8 cellular contexts compared by ENCODE assay signal in genomic region chr5:60522299-60522915, GRCh38.
DNase-seq lines count a peak whose midpoint lies in the region; ATAC-seq and TF ChIP-seq lines count a peak whose summit lies in the region.

No MANE protein-coding gene starts in this region.

- peaks cover 12% of the 10 kb centered on the region for H3K4me1 ChIP-seq in Loucy (ENCODE audit: insufficient read depth, low read length, poor library complexity, severe bottlenecking)
- peaks cover 25% of the 10 kb centered on the region for H3K4me1 ChIP-seq in mesodermal cell (ENCODE audit: control insufficient read depth, insufficient read depth, low read length, poor library complexity, severe bottlenecking)

- H3K27ac Mint-ChIP-seq in HFFc6 = no peak overlapping the region

- no peaks in the 10 kb centered on the region for H3K27me3 ChIP-seq in Loucy (ENCODE audit: insufficient read depth, low read length, poor library complexity, severe bottlenecking)

- no peaks in the 10 kb centered on the region for H3K4me1 Mint-ChIP-seq in HFFc6 (ENCODE audit: low read depth)

- H3K27me3 Mint-ChIP-seq in HFFc6 (ENCODE audit: insufficient read depth) = peaks cover 4% of the 10 kb centered on the region

- no peaks in the 10 kb centered on the region for H3K79me2 ChIP-seq in Loucy (ENCODE audit: insufficient read depth, low read length)

- H3K36me3 ChIP-seq in Loucy (ENCODE audit: insufficient read depth, low read length) (no peaks in the 10 kb centered on the region), mesodermal cell (ENCODE audit: control insufficient read depth, insufficient read depth, low read length) (no peaks in the 10 kb centered on the region)

- peak overlapping the region; percentile 18; the same call in 1 of the 2 replicates for H2AFZ ChIP-seq in Loucy (ENCODE audit: low read length)

- WGBS in mesodermal cell (ENCODE audit: insufficient coverage in 2 of 2), 2 experiments = 88 to 95% methylated on average over 3 to 4 of the region's 4 CpGs

- no peak overlapping the region for H3K9ac ChIP-seq in Loucy (ENCODE audit: low read depth, low read length, poor library complexity, severe bottlenecking)

- H3K9me3 ChIP-seq in Loucy (ENCODE audit: insufficient read depth, low read depth, low read length) = no peaks in the 10 kb centered on the region
- H3K9me3 ChIP-seq in mesodermal cell (ENCODE audit: control insufficient read depth, low read length) = no peaks in the 10 kb centered on the region

- no peaks in the 10 kb centered on the region for H3K9me3 Mint-ChIP-seq in HFFc6

- DNase-seq in HFFc6 (peak; percentile 1), NCI-H1092 (lab: John Stamatoyannopoulos, UW) (no peak), inferior parietal cortex (ENCODE audit: extremely low spot score) (no peak), occipital lobe (lab: John Stamatoyannopoulos, UW) (no peak), amygdala (lab: John Stamatoyannopoulos, UW) (no peak)

- H3K36me3 Mint-ChIP-seq in HFFc6 (ENCODE audit: low read depth) = no peaks in the 10 kb centered on the region

- no peaks in the 10 kb centered on the region for H3F3A ChIP-seq in Loucy (ENCODE audit: low read depth)

- H3K27ac ChIP-seq in mesodermal cell (ENCODE audit: low read depth, low read length, severe bottlenecking) = peak overlapping the region; percentile 63

- H3K4me3 ChIP-seq in Loucy (ENCODE audit: low read length, poor library complexity, severe bottlenecking) (no peak overlapping the region), mesodermal cell (ENCODE audit: extremely low read depth, insufficient read depth, low read length, poor library complexity, severe bottlenecking) (no peak overlapping the region)

- no peak overlapping the region for H3K4me3 Mint-ChIP-seq in HFFc6

- peak overlapping the region; percentile 39 for H3K4me2 ChIP-seq in Loucy (ENCODE audit: low read depth, low read length, poor library complexity, severe bottlenecking)

- peak; percentile 86 for ATAC-seq in GM18520 (IDR thresholded peaks at IDR 0.05; ENCODE audit: unreplicated experiment)

- no peak for TF ChIP-seq CTCF in HFFc6 (IDR thresholded peaks at IDR 0.05)
- no peak for TF ChIP-seq CTCF in Loucy (conservative IDR thresholded peaks at IDR 0.05; ENCODE audit: low read length)

- H3K9me2 ChIP-seq in Loucy (replicated peaks; ENCODE audit: low read depth, low read length) = no peaks in the 10 kb centered on the region

- no peaks in the 10 kb centered on the region for H4K20me1 ChIP-seq in Loucy (ENCODE audit: insufficient read depth, low read length, poor library complexity, severe bottlenecking)
